ENCODE assay signal across 11 cellular contexts in genomic region chr9:37836386-37836785, GRCh38. TPM values are rescaled to one million over a fixed set of nuclear protein-coding genes. Genes with fewer than 3 reads are reported as not detected.
DNase-seq lines count a peak whose midpoint lies in the region; ATAC-seq, FAIRE-seq and TF ChIP-seq lines count a peak whose summit lies in the region.
"Had no signal": no experiment of that assay in that cellular context is flagged by ENCODE, and none has a peak within 500 bp of the region (broad histone marks: within the 10 kb centered on the region; RNA-seq: fewer than 3 reads in every experiment).

No MANE protein-coding gene starts in this region.

- H3K36me3 ChIP-seq in A673 (ENCODE audit: insufficient read depth, low read length, poor library complexity, severe bottlenecking) (no peaks in the 10 kb centered on the region), Karpas-422 (ENCODE audit: insufficient read depth, low read length) (no peaks in the 10 kb centered on the region; the same call in none of the 2 replicates)
- H3K36me3 ChIP-seq: WERI-Rb-1 had no signal

- no peaks in the 10 kb centered on the region for H4K20me1 ChIP-seq in Karpas-422 (ENCODE audit: insufficient read depth, low read depth, low read length)

- H3K4me2 ChIP-seq in Karpas-422 (ENCODE audit: low read depth, low read length, poor library complexity, severe bottlenecking) = no peak overlapping the region

- no TSS peak for BruUV-seq in A673 (replicated peaks; lab: Mats Ljungman, UMichigan)

- H3K27ac ChIP-seq in A673 (ENCODE audit: low read depth, low read length, poor library complexity, severe bottlenecking) (no peak overlapping the region), Karpas-422 (ENCODE audit: low read length) (no peak overlapping the region)
- H3K27ac ChIP-seq: WERI-Rb-1 had no signal

- no peak overlapping the region for H3K9ac ChIP-seq in Karpas-422 (ENCODE audit: low read length)

- POLR2A ChIA-PET in A673 (lab: Charles Lee; ENCODE audit: low non-redundant PET) = no interaction called here

- no peak for DNase-seq in D721Med (ENCODE audit: insufficient read length, low spot score)
- no peak for DNase-seq in HPDE6-E6E7 (ENCODE audit: extremely low spot score)
- no peak for DNase-seq in A673 (ENCODE audit: low spot score)
- DNase-seq in NCI-H2171 treated with DMSO at 0.1 percent for 48 hours (lab: John Stamatoyannopoulos, UW) = no peak
- no peak for DNase-seq in Karpas-422
- DNase-seq: Kasumi-1, SHP77 treated with DMSO at 0.1 percent for 48 hours, WERI-Rb-1 had no signal

- CTCF ChIA-PET in A673 (lab: Charles Lee) = no interaction called here

- intact Hi-C loops in A673 (cut with micrococcal nuclease; ENCODE audit: unreplicated experiment) = no loop called here

- peaks cover 64% of the 10 kb centered on the region for H3K79me2 ChIP-seq in Karpas-422 (ENCODE audit: low read length)

- H3K4me3 ChIP-seq in A673 (ENCODE audit: low read depth, low read length, poor library complexity, severe bottlenecking) (no peak overlapping the region), Karpas-422 (ENCODE audit: low read length) (no peak overlapping the region)

- ATAC-seq in GM18861 (IDR thresholded peaks at IDR 0.05; ENCODE audit: unreplicated experiment) (peak; percentile 87), GM21786 (IDR thresholded peaks at IDR 0.05; ENCODE audit: unreplicated experiment) (peak; percentile 81), HG03442 (IDR thresholded peaks at IDR 0.05; ENCODE audit: unreplicated experiment) (peak; percentile 91)

- H3K4me1 ChIP-seq in A673 (ENCODE audit: insufficient read depth, low read length, poor library complexity, severe bottlenecking) (no peaks in the 10 kb centered on the region), Karpas-422 (ENCODE audit: low read length) (peaks cover 9% of the 10 kb centered on the region)

- peak; percentile 64 for FAIRE-seq in D721Med (lab: Jason Lieb, UNC)

- no peaks in the 10 kb centered on the region for H3K9me3 ChIP-seq in A673 (ENCODE audit: low read depth, low read length, poor library complexity, severe bottlenecking)
- no peaks in the 10 kb centered on the region for H3K9me3 ChIP-seq in Karpas-422 (ENCODE audit: low read length)

- no peaks in the 10 kb centered on the region for H3K9me2 ChIP-seq in Karpas-422 (replicated peaks; ENCODE audit: insufficient read depth, low read length)

- TF ChIP-seq CTCF in D721Med (IDR thresholded peaks at IDR 0.05; ENCODE audit: insufficient read depth, missing control alignments) = no peak
- no peak for TF ChIP-seq CTCF in A673 (conservative IDR thresholded peaks at IDR 0.05; ENCODE audit: low read depth, low read length)

- no peak overlapping the region for H2AFZ ChIP-seq in Karpas-422 (ENCODE audit: low read length)

- H3K27me3 ChIP-seq in A673 (replicated peaks; ENCODE audit: insufficient read depth, low read depth, low read length, poor library complexity) (no peaks in the 10 kb centered on the region), Karpas-422 (ENCODE audit: low read length) (no peaks in the 10 kb centered on the region)

RNA-seq across cellular contexts. Expression of gene DCAF10, which starts 35.8 kb away (rescaled TPM):
- total RNA-seq in A673 (2021) = 24.0 and 29.9 TPM in 2 replicates
- 24.6 and 34.8 TPM in 2 replicates for total RNA-seq in Karpas-422 (2014; rRNA removed; shearing (Covaris generic); ENCODE audit: low replicate concordance)

RNA-seq across cellular contexts. Expression of gene EXOSC3, which starts 51.5 kb away (rescaled TPM):
- total RNA-seq in A673 (2021) = 71.9 and 89.6 TPM in 2 replicates
- total RNA-seq in Karpas-422 (2014; rRNA removed; shearing (Covaris generic); ENCODE audit: low replicate concordance) = 36.0 and 98.9 TPM in 2 replicates
